In the genomic region with DNA sequence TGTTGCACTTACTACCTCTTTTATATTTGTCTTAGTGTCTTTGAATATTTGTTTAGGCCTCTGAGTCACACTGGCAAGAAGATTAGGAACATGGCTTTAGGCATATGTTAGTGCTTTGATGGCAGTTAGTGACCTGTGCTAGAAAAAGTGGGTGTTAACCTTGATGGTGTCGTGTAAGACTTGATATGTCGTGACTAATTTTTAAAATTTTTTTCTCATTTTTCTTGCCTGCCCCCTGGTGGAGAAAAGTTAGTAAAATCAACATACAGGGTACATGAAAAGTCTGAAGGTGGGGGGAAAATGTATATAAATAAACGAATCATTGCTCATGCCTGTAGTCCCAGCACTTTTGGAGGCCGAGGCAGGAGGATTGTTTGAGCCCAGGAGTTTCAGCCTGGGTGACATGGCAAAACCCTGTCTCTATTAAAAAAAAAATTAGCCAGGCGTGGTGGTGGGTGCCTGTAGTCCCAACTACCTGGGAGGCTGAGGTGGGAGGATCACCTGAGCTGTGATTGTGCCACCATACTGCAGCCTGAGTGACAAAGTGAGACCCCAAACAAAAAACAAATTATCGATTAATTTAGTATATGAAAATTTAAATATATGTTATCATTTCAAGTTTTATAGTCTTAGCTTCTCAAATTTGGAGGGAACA, we compare ENCODE assay signal across 9 cellular contexts. TPM values are rescaled to one million over a fixed set of nuclear protein-coding genes. Genes with fewer than 3 reads are reported as not detected.
A peak's percentile ranks its signal among the peaks of the same experiment; 100 is the strongest.
DNase-seq lines count a peak whose midpoint lies in the region; ATAC-seq, FAIRE-seq and TF ChIP-seq lines count a peak whose summit lies in the region.
"Had no signal": no experiment of that assay in that cellular context is flagged by ENCODE, and none has a peak within 500 bp of the region (broad histone marks: within the 10 kb centered on the region; RNA-seq: fewer than 3 reads in every experiment).

No MANE protein-coding gene starts in this region.

- no peak overlapping the region for H3K27ac ChIP-seq in psoas muscle

- peak; percentile 29 for FAIRE-seq in TTC549 (lab: Jason Lieb, UNC)

- 72 to 76% (median 76%) methylated on average over 6 of the region's 6 CpGs for WGBS in psoas muscle, 3 donors

- H3K9me3 ChIP-seq in psoas muscle = no peaks in the 10 kb centered on the region

- peaks cover 11% of the 10 kb centered on the region for H3K4me1 ChIP-seq in psoas muscle

- intact Hi-C loops in psoas muscle (cut with DNase I) = loop anchor here in 1 of 2 donors (10.0 kb wide), 1 partner anchor 590 kb away; no protein-coding TSS in a partner anchor

- H3K27me3 ChIP-seq in psoas muscle (ENCODE audit: insufficient read depth in 3 of 3, low read length in 2 of 3) = no peaks in the 10 kb centered on the region

- peaks cover 22% of the 10 kb centered on the region for H3K36me3 Mint-ChIP-seq in activated CD8-positive, alpha-beta memory T cell treated with anti-CD3 and anti-CD28 coated beads, Interleukin-2, amount 10 ng/mL, durations not matched to agents 7 days and 5 days

- no peak overlapping the region for H3K27ac Mint-ChIP-seq in activated CD8-positive, alpha-beta memory T cell treated with anti-CD3 and anti-CD28 coated beads, Interleukin-2, amount 10 ng/mL, durations not matched to agents 7 days and 5 days

- H3K27me3 Mint-ChIP-seq in activated CD8-positive, alpha-beta memory T cell treated with anti-CD3 and anti-CD28 coated beads, Interleukin-2, amount 10 ng/mL, durations not matched to agents 7 days and 5 days = no peaks in the 10 kb centered on the region

- H3K4me3 Mint-ChIP-seq in activated CD8-positive, alpha-beta memory T cell treated with anti-CD3 and anti-CD28 coated beads, Interleukin-2, amount 10 ng/mL, durations not matched to agents 7 days and 5 days = no peak overlapping the region

- peak; percentile 45 for TF ChIP-seq CTCF in psoas muscle (IDR thresholded peaks at IDR 0.05)

- no peak overlapping the region for H3K4me3 ChIP-seq in psoas muscle

- peak; percentile 57 for ATAC-seq in activated CD8-positive, alpha-beta memory T cell treated with anti-CD3 and anti-CD28 coated beads, Interleukin-2, amount 10 ng/mL, durations not matched to agents 7 days and 5 days
- peak in 2 of 4 donors; percentile 27 to 50 for ATAC-seq in psoas muscle
- no peak for ATAC-seq in HG03280 (IDR thresholded peaks at IDR 0.05; ENCODE audit: unreplicated experiment)

- peaks cover 3 to 47% of the 10 kb centered on the region in 2 donors for H3K36me3 ChIP-seq in psoas muscle (ENCODE audit: insufficient read depth in 1 of 2, low read depth in 1 of 2)

- CTCF ChIA-PET in activated CD8-positive, alpha-beta memory T cell treated with anti-CD3 and anti-CD28 coated beads, Interleukin-2, amount 10 ng/mL, durations not matched to agents 7 days and 5 days (lab: Charles Lee) = interaction anchor here (0.8 to 3.7 kb wide), 7 partner anchors 9 to 590 kb away, joined by 3 to 17 read pairs (median 4); partner anchors contain the start of gene HIBADH

- no peaks in the 10 kb centered on the region for H3K9me3 Mint-ChIP-seq in activated CD8-positive, alpha-beta memory T cell treated with anti-CD3 and anti-CD28 coated beads, Interleukin-2, amount 10 ng/mL, durations not matched to agents 7 days and 5 days (ENCODE audit: low read depth)

- H3K4me1 Mint-ChIP-seq in activated CD8-positive, alpha-beta memory T cell treated with anti-CD3 and anti-CD28 coated beads, Interleukin-2, amount 10 ng/mL, durations not matched to agents 7 days and 5 days = peaks cover 5% of the 10 kb centered on the region

- DNase-seq in activated CD8-positive, alpha-beta memory T cell treated with anti-CD3 and anti-CD28 coated beads, Interleukin-2, amount 10 ng/mL, durations not matched to agents 7 days and 5 days = no peak
- DNase-seq in activated CD8-positive, alpha-beta memory T cell treated with anti-CD3 and anti-CD28 coated beads, Interleukin-2, amount 50 U/mL, for 48 hours = no peak
- DNase-seq in Kasumi-1 (lab: John Stamatoyannopoulos, UW) (peak; percentile 72 to 81), fibroblast of gingiva (ENCODE audit: low read depth) (peak; percentile 36), psoas muscle (no peak), NCI-H187 treated with DMSO at 0.1 percent for 48 hours (lab: John Stamatoyannopoulos, UW) (no peak)
- DNase-seq: left cardiac atrium had no signal

RNA-seq across cellular contexts. Expression of gene TAX1BP1, which starts 44.6 kb away (rescaled TPM):
- total RNA-seq in activated CD8-positive, alpha-beta memory T cell treated with anti-CD3 and anti-CD28 coated beads, Interleukin-2, amount 10 ng/mL, durations not matched to agents 7 days and 5 days = 10 to 100 TPM; 61.6 to 70.9 TPM
- 100 to 1,000 TPM; 109 to 143 (median 125) TPM for total RNA-seq in psoas muscle
- polyA plus RNA-seq in psoas muscle = 100 to 1,000 TPM in 1 of 3 donors, 10 to 100 TPM in 2; 65.9 to 171 (median 90.8) TPM

Comparison
In these comparisons a context has a peak if more than half of its experiments do, and no peak if none do; other contexts are left out.
1. DNase-seq: peak in Kasumi-1 (2 of 2) and fibroblast of gingiva (single experiment); none in activated CD8-positive, alpha-beta memory T cell treated with anti-CD3 and anti-CD28 coated beads, Interleukin-2, amount 10 ng/mL, durations not matched to agents 7 days and 5 days (single experiment), activated CD8-positive, alpha-beta memory T cell treated with anti-CD3 and anti-CD28 coated beads, Interleukin-2, amount 50 U/mL, for 48 hours (single experiment), psoas muscle (0 of 2) and NCI-H187 treated with DMSO at 0.1 percent for 48 hours (single experiment).